Comparison of ENCODE assay signal across 8 cellular contexts in genomic region chr5:16464664-16465543, GRCh38. TPM values are rescaled to one million over a fixed set of nuclear protein-coding genes. Genes with fewer than 3 reads are reported as not detected.
DNase-seq lines count a peak whose midpoint lies in the region; ATAC-seq and TF ChIP-seq lines count a peak whose summit lies in the region.

No MANE protein-coding gene starts in this region.

- TF ChIP-seq CTCF in 22Rv1 (IDR thresholded peaks at IDR 0.05) (0 out of 2 replicates have a peak, but pooled peaks have one; percentile 8), retinal pigment epithelial cell (conservative IDR thresholded peaks at IDR 0.05; ENCODE audit: low read depth, low read length) (peak; percentile 11)

- H3K36me3 Mint-ChIP-seq in activated CD8-positive, alpha-beta T cell treated with anti-CD3 and anti-CD28 coated beads, Interleukin-2, amount 10 ng/mL, durations not matched to agents 7 days and 5 days (ENCODE audit: low read depth), result peaks cover 61% of the 10 kb centered on the region

- peak overlapping the region; percentile 97 for H3K27ac Mint-ChIP-seq in activated CD8-positive, alpha-beta T cell treated with anti-CD3 and anti-CD28 coated beads, Interleukin-2, amount 10 ng/mL, durations not matched to agents 7 days and 5 days

- peak overlapping the region; percentile 90 for H3K4me3 ChIP-seq in retinal pigment epithelial cell (ENCODE audit: low read length)

- POLR2A ChIA-PET in activated CD8-positive, alpha-beta T cell treated with anti-CD3 and anti-CD28 coated beads, Interleukin-2, amount 10 ng/mL, durations not matched to agents 7 days and 5 days (lab: Charles Lee), result interaction anchor here (0.9 kb wide), 1 partner anchor 9 kb away, joined by 9 read pairs; no protein-coding TSS in a partner anchor

- peak overlapping the region; percentile 97 for H3K4me3 Mint-ChIP-seq in activated CD8-positive, alpha-beta T cell treated with anti-CD3 and anti-CD28 coated beads, Interleukin-2, amount 10 ng/mL, durations not matched to agents 7 days and 5 days

- H3K9me3 Mint-ChIP-seq in activated CD8-positive, alpha-beta T cell treated with anti-CD3 and anti-CD28 coated beads, Interleukin-2, amount 10 ng/mL, durations not matched to agents 7 days and 5 days (ENCODE audit: insufficient read depth), result no peaks in the 10 kb centered on the region

- DNase-seq in activated CD8-positive, alpha-beta T cell treated with anti-CD3 and anti-CD28 coated beads, Interleukin-2, amount 10 ng/mL, durations not matched to agents 7 days and 5 days, result no peak
- DNase-seq in cardiac septum (ENCODE audit: low spot score), result peak; percentile 73
- no peak for DNase-seq in retinal pigment epithelial cell (ENCODE audit: low read depth)
- no peak for DNase-seq in NCI-H226
- DNase-seq in H4 (ENCODE audit: low spot score), result no peak

- ATAC-seq in HG03159 (IDR thresholded peaks at IDR 0.05; ENCODE audit: unreplicated experiment) (peak; percentile 0), HG03280 (IDR thresholded peaks at IDR 0.05; ENCODE audit: unreplicated experiment) (no peak)
- no peak for ATAC-seq in activated CD8-positive, alpha-beta T cell treated with anti-CD3 and anti-CD28 coated beads, Interleukin-2, amount 10 ng/mL, durations not matched to agents 7 days and 5 days

- H3K27ac ChIP-seq in 22Rv1, result peak overlapping the region; percentile 73

- H3K27me3 Mint-ChIP-seq in activated CD8-positive, alpha-beta T cell treated with anti-CD3 and anti-CD28 coated beads, Interleukin-2, amount 10 ng/mL, durations not matched to agents 7 days and 5 days (ENCODE audit: low read depth), result no peaks in the 10 kb centered on the region

- intact Hi-C loops in cardiac septum (cut with DNase I), result loop anchor here (5.0 kb wide), 1 partner anchor 202 kb away; no protein-coding TSS in a partner anchor

- peaks cover 81% of the 10 kb centered on the region for H3K4me1 Mint-ChIP-seq in activated CD8-positive, alpha-beta T cell treated with anti-CD3 and anti-CD28 coated beads, Interleukin-2, amount 10 ng/mL, durations not matched to agents 7 days and 5 days (ENCODE audit: low read depth)

- CTCF ChIA-PET in activated CD8-positive, alpha-beta T cell treated with anti-CD3 and anti-CD28 coated beads, Interleukin-2, amount 10 ng/mL, durations not matched to agents 7 days and 5 days (lab: Charles Lee), result interaction anchor here (0.8 to 3.0 kb wide), 3 partner anchors 9 to 304 kb away, joined by 3 to 25 read pairs (median 3); no protein-coding TSS in a partner anchor

RNA-seq across cellular contexts. Expression of gene ZNF622, which starts 0.7 kb away (rescaled TPM):
- total RNA-seq in activated CD8-positive, alpha-beta T cell treated with anti-CD3 and anti-CD28 coated beads, Interleukin-2, amount 10 ng/mL, durations not matched to agents 7 days and 5 days, result 10 to 100 TPM; 28.6 to 29.2 TPM
- 49.0 TPM for total RNA-seq in cardiac septum
- total RNA-seq in H4 (2014; rRNA removed; shearing (Covaris generic)), result 55.0 and 55.8 TPM in 2 replicates
